ENCODE assay signal across 8 cellular contexts in the genomic region with DNA sequence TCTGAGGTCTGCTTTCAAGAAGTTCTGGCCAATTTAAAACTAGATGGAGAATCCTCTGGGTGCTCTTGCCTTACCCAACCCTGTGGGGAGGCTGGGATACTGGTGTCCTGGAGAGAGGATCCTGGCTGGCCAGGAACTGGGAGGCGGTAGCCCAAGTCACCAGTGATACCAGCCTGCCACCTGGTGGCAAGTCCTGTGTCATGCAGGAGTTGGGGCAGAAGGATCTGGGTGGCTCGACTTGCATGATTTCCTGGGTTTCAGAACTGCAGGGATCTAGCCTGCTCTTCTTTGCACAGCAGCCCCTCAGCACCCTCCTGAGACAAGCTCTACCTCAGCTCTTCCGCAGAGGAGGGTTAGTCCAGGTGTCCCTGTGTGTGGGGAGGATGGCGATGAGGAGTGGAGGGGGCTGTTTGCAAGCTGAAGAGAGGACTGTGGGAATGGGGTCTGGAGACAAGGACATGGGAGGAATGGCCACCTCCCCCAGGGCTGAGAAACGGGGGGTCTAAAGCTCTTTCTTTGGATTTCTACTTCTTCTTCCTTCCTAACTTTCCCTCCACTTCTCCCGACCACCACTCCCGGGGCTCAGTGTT. TPM values are rescaled to one million over a fixed set of nuclear protein-coding genes. Genes with fewer than 3 reads are reported as not detected.
DNase-seq lines count a peak whose midpoint lies in the region; ATAC-seq and TF ChIP-seq lines count a peak whose summit lies in the region.

No MANE protein-coding gene starts in this region.

- H3K27ac Mint-ChIP-seq in WTC11 = no peak overlapping the region

- DNase-seq in A673 (ENCODE audit: low spot score) = peak; percentile 75
- peak; percentile 23 for DNase-seq in NCI-H1694 treated with DMSO at 0.1 percent for 48 hours (lab: John Stamatoyannopoulos, UW)
- DNase-seq in WTC11 (ENCODE audit: low spot score) = peak; percentile 88
- peak in 53 of 61 donors; percentile 7 to 78 (median 35) for DNase-seq in caudate nucleus (lab: John Stamatoyannopoulos, UW)
- no peak for DNase-seq in kidney epithelial cell (ENCODE audit: low read depth)
- DNase-seq in stimulated activated CD4-positive, alpha-beta T cell treated with anti-CD3 and anti-CD28 coated beads, Interleukin-1b, Interleukin-23, amount 100 ng/mL, for 48 hours = peak; percentile 58

- H3K4me1 ChIP-seq in A673 (ENCODE audit: insufficient read depth, low read length, poor library complexity, severe bottlenecking) = no peaks in the 10 kb centered on the region

- CTCF ChIA-PET in A673 (lab: Charles Lee) = interaction anchor here (0.7 to 1.3 kb wide), 3 partner anchors 144 to 313 kb away, joined by 3 to 5 read pairs (median 4); no protein-coding TSS in a partner anchor
- CTCF ChIA-PET in WTC11 (lab: Charles Lee) = interaction anchor here (0.6 to 1.9 kb wide), 22 partner anchors 8 to 319 kb away, joined by 3 to 24 read pairs (median 4); partner anchors contain the start of gene SAYSD1

- ATAC-seq in WTC11 = peak; percentile 60
- no peak for ATAC-seq in HG03139 (IDR thresholded peaks at IDR 0.05; ENCODE audit: unreplicated experiment)

- intact Hi-C loops in A673 (cut with micrococcal nuclease; ENCODE audit: unreplicated experiment) = loop anchor here (1.0 kb wide), 1 partner anchor 144 kb away; no protein-coding TSS in a partner anchor

- H3K4me3 ChIP-seq in A673 (ENCODE audit: low read depth, low read length, poor library complexity, severe bottlenecking) = no peak overlapping the region
- H3K4me3 ChIP-seq in kidney epithelial cell (ENCODE audit: low read depth, low read length) = no peak overlapping the region

- POLR2A ChIA-PET in A673 (lab: Charles Lee; ENCODE audit: low non-redundant PET) (no interaction called here), WTC11 (lab: Charles Lee) (no interaction called here)

- BruUV-seq in A673 (replicated peaks; lab: Mats Ljungman, UMichigan) = no TSS peak

- no peaks in the 10 kb centered on the region for H3K9me3 Mint-ChIP-seq in WTC11

- no peaks in the 10 kb centered on the region for H3K9me3 ChIP-seq in A673 (ENCODE audit: low read depth, low read length, poor library complexity, severe bottlenecking)

- H3K27ac ChIP-seq in A673 (ENCODE audit: low read depth, low read length, poor library complexity, severe bottlenecking) (no peak overlapping the region), caudate nucleus (ENCODE audit: low read depth, low read length) (no peak overlapping the region)

- H3K27me3 Mint-ChIP-seq in WTC11 (ENCODE audit: low read depth) = peaks cover 45% of the 10 kb centered on the region

- H3K4me3 Mint-ChIP-seq in WTC11 = no peak overlapping the region

- peak; percentile 92 for TF ChIP-seq CTCF in A673 (conservative IDR thresholded peaks at IDR 0.05; ENCODE audit: low read depth, low read length)
- peak; percentile 91 for TF ChIP-seq CTCF in GM12872 (IDR thresholded peaks at IDR 0.05; ENCODE audit: insufficient read depth, low read depth, low read length)
- peak; percentile 86 for TF ChIP-seq CTCF in WTC11 (IDR thresholded peaks at IDR 0.05)
- peak; percentile 87 for TF ChIP-seq CTCF in kidney epithelial cell (IDR thresholded peaks at IDR 0.05; ENCODE audit: insufficient read depth, low read length, poor library complexity, severe bottlenecking)

- H3K36me3 ChIP-seq in A673 (ENCODE audit: insufficient read depth, low read length, poor library complexity, severe bottlenecking) (no peaks in the 10 kb centered on the region), kidney epithelial cell (ENCODE audit: control insufficient read depth, insufficient read depth, low read length) (no peaks in the 10 kb centered on the region)

- peaks cover 2% of the 10 kb centered on the region for H3K4me1 Mint-ChIP-seq in WTC11

- no peaks in the 10 kb centered on the region for H3K36me3 Mint-ChIP-seq in WTC11

- H3K27me3 ChIP-seq in A673 (replicated peaks; ENCODE audit: insufficient read depth, low read depth, low read length, poor library complexity) (peaks cover 40% of the 10 kb centered on the region), kidney epithelial cell (ENCODE audit: control insufficient read depth, insufficient read depth, low read length) (peaks cover 39% of the 10 kb centered on the region)

TF ChIP-seq in WTC11, 78 proteins besides CTCF, POLR2A, EP300 and RAD21:
- TF ChIP-seq ZNF263 (CRISPR knock-in tag; IDR thresholded peaks at IDR 0.05; ENCODE audit: low read depth) (no peak), PRDM15 (CRISPR knock-in tag; IDR thresholded peaks at IDR 0.05) (peak; percentile 6; the same call in 1 of the 2 replicates), ZBTB21 (CRISPR knock-in tag; IDR thresholded peaks at IDR 0.05; ENCODE audit: borderline replicate concordance) (no peak), ZNF423 (CRISPR knock-in tag; IDR thresholded peaks at IDR 0.05) (peak; percentile 71), NFYB (CRISPR knock-in tag; conservative IDR thresholded peaks at IDR 0.05; ENCODE audit: low read depth) (no peak), ZMAT4 (CRISPR knock-in tag; IDR thresholded peaks at IDR 0.05) (no peak), ZNF138 (CRISPR knock-in tag; conservative IDR thresholded peaks at IDR 0.05) (no peak), SP1 (CRISPR knock-in tag; conservative IDR thresholded peaks at IDR 0.05) (no peak)
- TF ChIP-seq, protein P1, sequence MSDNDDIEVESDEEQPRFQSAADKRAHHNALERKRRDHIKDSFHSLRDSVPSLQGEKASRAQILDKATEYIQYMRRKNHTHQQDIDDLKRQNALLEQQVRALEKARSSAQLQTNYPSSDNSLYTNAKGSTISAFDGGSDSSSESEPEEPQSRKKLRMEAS (CRISPR knock-in tag; IDR thresholded peaks at IDR 0.05) = no peak

RNA-seq across cellular contexts. Expression of gene KCNK17, which starts 4.2 kb away (rescaled TPM):
- total RNA-seq in A673 (2021) = not detected in 2 replicates
- total RNA-seq in WTC11 (2021) = 2.1 to 2.9 TPM (median 2.7 TPM) in 3 replicates
- total RNA-seq in kidney epithelial cell = not detected in 2 replicates

RNA-seq across cellular contexts. Expression of gene KCNK16, which starts 12.5 kb away (rescaled TPM):
- total RNA-seq in A673 (2021) (not detected in 2 replicates), WTC11 (2021) (not detected in 3 replicates), kidney epithelial cell (not detected in 2 replicates)
